In genomic region chr4:102343964-102344519, GRCh38 we compare ENCODE assay signal across 1 cellular context.
TF ChIP-seq lines count a peak whose summit lies in the region.

No MANE protein-coding gene starts in this region.

TF ChIP-seq in GM12878, 131 proteins besides CTCF, POLR2A, EP300 and RAD21 (continued from another document):
- TF ChIP-seq TCF12 (IDR thresholded peaks at IDR 0.05; ENCODE audit: low read depth, low read length) (peak; percentile 80), PAX5 (IDR thresholded peaks at IDR 0.05; ENCODE audit: borderline replicate concordance, low read depth, low read length) (no peak), HSF1 (IDR thresholded peaks at IDR 0.05; ENCODE audit: low read depth, low read length) (no peak), MXI1 (IDR thresholded peaks at IDR 0.05; ENCODE audit: low read depth, low read length) (peak; percentile 35; the same call in 1 of the 2 replicates), EGR1 (IDR thresholded peaks at IDR 0.05; ENCODE audit: borderline replicate concordance in 1 of 2, low read depth in 2 of 2, low read length in 2 of 2) (peak in 1 of 2 experiments; percentile 92; a peak in 2 of 3 replicates), ZZZ3 (IDR thresholded peaks at IDR 0.05; ENCODE audit: control insufficient read depth, insufficient read length, low read depth) (no peak), ZBED1 (IDR thresholded peaks at IDR 0.05; ENCODE audit: borderline replicate concordance) (peak; percentile 21; the same call in 1 of the 2 replicates), CHD1 (IDR thresholded peaks at IDR 0.05; ENCODE audit: low read depth, low read length) (0 out of 2 replicates have a peak, but pooled peaks have one; percentile 46), BHLHE40 (IDR thresholded peaks at IDR 0.05; ENCODE audit: borderline replicate concordance in 1 of 2, low read depth in 2 of 2, low read length in 1 of 2) (peak in 1 of 2 experiments; percentile 11; a peak in 1 of 4 replicates), CREM (IDR thresholded peaks at IDR 0.05; ENCODE audit: low read depth) (peak; percentile 33; the same call in 1 of the 2 replicates), SMARCA5 (IDR thresholded peaks at IDR 0.05) (0 out of 2 replicates have a peak, but pooled peaks have one; percentile 27), GABPA (IDR thresholded peaks at IDR 0.05; ENCODE audit: low read depth) (no peak), JUND (IDR thresholded peaks at IDR 0.05; ENCODE audit: low read depth, low read length) (no peak), BMI1 (IDR thresholded peaks at IDR 0.05; ENCODE audit: borderline replicate concordance) (no peak), CEBPB (IDR thresholded peaks at IDR 0.05; ENCODE audit: borderline replicate concordance in 1 of 2, low read depth in 2 of 2, low read length in 2 of 2) (no peak), ATF2 (IDR thresholded peaks at IDR 0.05; ENCODE audit: low read length) (no peak), RBBP5 (conservative IDR thresholded peaks at IDR 0.05) (no peak)
